ENCODE assay signal across 1 cellular context in the genomic region with DNA sequence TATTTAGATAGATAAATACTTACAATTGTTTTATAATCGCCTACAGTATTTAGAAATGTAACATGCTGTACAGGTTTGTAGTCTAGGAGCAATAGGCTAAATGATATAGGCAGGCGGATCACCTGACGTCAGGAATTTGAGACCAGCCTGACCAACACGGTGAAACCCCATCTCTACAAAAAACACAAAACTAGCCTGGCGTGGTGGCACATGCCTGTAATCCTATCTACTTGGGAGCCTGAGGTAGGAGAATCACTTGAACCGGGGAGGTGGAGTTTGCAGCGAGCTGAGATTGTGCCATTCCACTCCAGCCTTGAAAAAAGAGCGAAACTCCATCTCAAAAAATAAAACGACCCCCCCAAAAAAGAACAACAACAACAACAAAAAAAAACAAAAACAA.
TF ChIP-seq lines count a peak whose summit lies in the region.

No MANE protein-coding gene starts in this region.

TF ChIP-seq in GM23338, 12 proteins besides CTCF, POLR2A, EP300 and RAD21 (continued from another document):
- TF ChIP-seq, protein P1, sequence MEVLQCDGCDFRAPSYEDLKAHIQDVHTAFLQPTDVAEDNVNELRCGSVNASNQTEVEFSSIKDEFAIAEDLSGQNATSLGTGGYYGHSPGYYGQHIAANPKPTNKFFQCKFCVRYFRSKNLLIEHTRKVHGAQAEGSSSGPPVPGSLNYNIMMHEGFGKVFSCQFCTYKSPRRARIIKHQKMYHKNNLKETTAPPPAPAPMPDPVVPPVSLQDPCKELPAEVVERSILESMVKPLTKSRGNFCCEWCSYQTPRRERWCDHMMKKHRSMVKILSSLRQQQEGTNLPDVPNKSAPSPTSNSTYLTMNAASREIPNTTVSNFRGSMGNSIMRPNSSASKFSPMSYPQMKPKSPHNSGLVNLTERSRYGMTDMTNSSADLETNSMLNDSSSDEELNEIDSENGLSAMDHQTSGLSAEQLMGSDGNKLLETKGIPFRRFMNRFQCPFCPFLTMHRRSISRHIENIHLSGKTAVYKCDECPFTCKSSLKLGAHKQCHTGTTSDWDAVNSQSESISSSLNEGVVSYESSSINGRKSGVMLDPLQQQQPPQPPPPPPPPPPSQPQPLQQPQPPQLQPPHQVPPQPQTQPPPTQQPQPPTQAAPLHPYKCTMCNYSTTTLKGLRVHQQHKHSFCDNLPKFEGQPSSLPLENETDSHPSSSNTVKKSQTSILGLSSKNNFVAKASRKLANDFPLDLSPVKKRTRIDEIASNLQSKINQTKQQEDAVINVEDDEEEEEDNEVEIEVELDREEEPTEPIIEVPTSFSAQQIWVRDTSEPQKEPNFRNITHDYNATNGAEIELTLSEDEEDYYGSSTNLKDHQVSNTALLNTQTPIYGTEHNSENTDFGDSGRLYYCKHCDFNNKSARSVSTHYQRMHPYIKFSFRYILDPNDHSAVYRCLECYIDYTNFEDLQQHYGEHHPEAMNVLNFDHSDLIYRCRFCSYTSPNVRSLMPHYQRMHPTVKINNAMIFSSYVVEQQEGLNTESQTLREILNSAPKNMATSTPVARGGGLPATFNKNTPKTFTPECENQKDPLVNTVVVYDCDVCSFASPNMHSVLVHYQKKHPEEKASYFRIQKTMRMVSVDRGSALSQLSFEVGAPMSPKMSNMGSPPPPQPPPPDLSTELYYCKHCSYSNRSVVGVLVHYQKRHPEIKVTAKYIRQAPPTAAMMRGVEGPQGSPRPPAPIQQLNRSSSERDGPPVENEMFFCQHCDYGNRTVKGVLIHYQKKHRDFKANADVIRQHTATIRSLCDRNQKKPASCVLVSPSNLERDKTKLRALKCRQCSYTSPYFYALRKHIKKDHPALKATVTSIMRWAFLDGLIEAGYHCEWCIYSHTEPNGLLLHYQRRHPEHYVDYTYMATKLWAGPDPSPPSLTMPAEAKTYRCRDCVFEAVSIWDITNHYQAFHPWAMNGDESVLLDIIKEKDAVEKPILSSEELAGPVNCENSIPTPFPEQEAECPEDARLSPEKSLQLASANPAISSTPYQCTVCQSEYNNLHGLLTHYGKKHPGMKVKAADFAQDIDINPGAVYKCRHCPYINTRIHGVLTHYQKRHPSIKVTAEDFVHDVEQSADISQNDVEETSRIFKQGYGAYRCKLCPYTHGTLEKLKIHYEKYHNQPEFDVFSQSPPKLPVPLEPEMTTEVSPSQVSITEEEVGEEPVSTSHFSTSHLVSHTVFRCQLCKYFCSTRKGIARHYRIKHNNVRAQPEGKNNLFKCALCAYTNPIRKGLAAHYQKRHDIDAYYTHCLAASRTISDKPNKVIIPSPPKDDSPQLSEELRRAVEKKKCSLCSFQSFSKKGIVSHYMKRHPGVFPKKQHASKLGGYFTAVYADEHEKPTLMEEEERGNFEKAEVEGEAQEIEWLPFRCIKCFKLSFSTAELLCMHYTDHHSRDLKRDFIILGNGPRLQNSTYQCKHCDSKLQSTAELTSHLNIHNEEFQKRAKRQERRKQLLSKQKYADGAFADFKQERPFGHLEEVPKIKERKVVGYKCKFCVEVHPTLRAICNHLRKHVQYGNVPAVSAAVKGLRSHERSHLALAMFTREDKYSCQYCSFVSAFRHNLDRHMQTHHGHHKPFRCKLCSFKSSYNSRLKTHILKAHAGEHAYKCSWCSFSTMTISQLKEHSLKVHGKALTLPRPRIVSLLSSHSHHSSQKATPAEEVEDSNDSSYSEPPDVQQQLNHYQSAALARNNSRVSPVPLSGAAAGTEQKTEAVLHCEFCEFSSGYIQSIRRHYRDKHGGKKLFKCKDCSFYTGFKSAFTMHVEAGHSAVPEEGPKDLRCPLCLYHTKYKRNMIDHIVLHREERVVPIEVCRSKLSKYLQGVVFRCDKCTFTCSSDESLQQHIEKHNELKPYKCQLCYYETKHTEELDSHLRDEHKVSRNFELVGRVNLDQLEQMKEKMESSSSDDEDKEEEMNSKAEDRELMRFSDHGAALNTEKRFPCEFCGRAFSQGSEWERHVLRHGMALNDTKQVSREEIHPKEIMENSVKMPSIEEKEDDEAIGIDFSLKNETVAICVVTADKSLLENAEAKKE (CRISPR knock-in tag; IDR thresholded peaks at IDR 0.05): no peak
TF ChIP-seq in GM23338: peak in this region for 0.
